ENCODE assay signal across 14 cellular contexts in genomic region chr5:150789431-150789830, GRCh38. TPM values are rescaled to one million over a fixed set of nuclear protein-coding genes. Genes with fewer than 3 reads are reported as not detected.
DNase-seq lines count a peak whose midpoint lies in the region; ATAC-seq, FAIRE-seq and TF ChIP-seq lines count a peak whose summit lies in the region.
"Had no signal": no experiment of that assay in that cellular context is flagged by ENCODE, and none has a peak within 500 bp of the region (broad histone marks: within the 10 kb centered on the region; RNA-seq: fewer than 3 reads in every experiment).

No MANE protein-coding gene starts in this region.

- H3K36me3 ChIP-seq in adipocyte (ENCODE audit: control insufficient read depth, insufficient read depth, low read length, severe bottlenecking) (peaks cover 11% of the 10 kb centered on the region), mesendoderm (ENCODE audit: control insufficient read depth, insufficient read depth, low read length) (no peaks in the 10 kb centered on the region), Karpas-422 (ENCODE audit: insufficient read depth, low read length) (no peaks in the 10 kb centered on the region)

- H3K9me3 Mint-ChIP-seq in CD14-positive monocyte, result peaks cover 0 to 1% (median 0%) of the 10 kb centered on the region in 7 donors
- H3K9me3 Mint-ChIP-seq: central memory CD8-positive, alpha-beta T cell had no signal

- H3K4me3 Mint-ChIP-seq in CD14-positive monocyte, result peak overlapping the region; percentile 43 to 77
- H3K4me3 Mint-ChIP-seq: central memory CD8-positive, alpha-beta T cell; neural crest cell had no signal

- no peak for FAIRE-seq in HTR-8/SVneo (lab: Jason Lieb, UNC)

- ATAC-seq in HG03097 (IDR thresholded peaks at IDR 0.05; ENCODE audit: low FRiP score, unreplicated experiment) (no peak), GM21381 (IDR thresholded peaks at IDR 0.05; ENCODE audit: unreplicated experiment) (no peak)

- TF ChIP-seq CTCF in CD14-positive monocyte (IDR thresholded peaks at IDR 0.05), result no peak
- TF ChIP-seq CTCF in HL-60 (IDR thresholded peaks at IDR 0.05; ENCODE audit: insufficient read depth, low read length), result no peak

- no peak overlapping the region for H4K5ac ChIP-seq in mesendoderm (ENCODE audit: low read length)

- no peak overlapping the region for H3K4ac ChIP-seq in mesendoderm (ENCODE audit: low read depth, low read length)

- H3K79me1 ChIP-seq in mesendoderm (ENCODE audit: low read length), result no peaks in the 10 kb centered on the region

- H3K18ac ChIP-seq in mesendoderm (ENCODE audit: low read length), result no peak overlapping the region

- H2AFZ ChIP-seq in Karpas-422 (ENCODE audit: low read length), result no peak overlapping the region

- H3K4me1 ChIP-seq in adipocyte (ENCODE audit: control insufficient read depth, insufficient read depth, low read length), result peaks cover 80% of the 10 kb centered on the region
- H3K4me1 ChIP-seq in mesendoderm (ENCODE audit: control insufficient read depth, low read depth, low read length), result no peaks in the 10 kb centered on the region
- no peaks in the 10 kb centered on the region for H3K4me1 ChIP-seq in Karpas-422 (ENCODE audit: low read length)

- peaks cover 62% of the 10 kb centered on the region for H3K4me1 Mint-ChIP-seq in CD14-positive monocyte
- H3K4me1 Mint-ChIP-seq: neural crest cell had no signal

- H3K23ac ChIP-seq in mesendoderm (ENCODE audit: low read length), result no peak overlapping the region

- peak overlapping the region; percentile 68 for H3K9ac ChIP-seq in adipocyte (ENCODE audit: low read length)
- no peak overlapping the region for H3K9ac ChIP-seq in mesendoderm (ENCODE audit: low read length)
- no peak overlapping the region for H3K9ac ChIP-seq in Karpas-422 (ENCODE audit: low read length)

- H3K9me3 ChIP-seq in adipocyte (ENCODE audit: control insufficient read depth, low read length) (no peaks in the 10 kb centered on the region), Karpas-422 (ENCODE audit: low read length) (no peaks in the 10 kb centered on the region)

- H3K27ac Mint-ChIP-seq in CD14-positive monocyte, result peak overlapping the region; percentile 80 to 94 (median 85)

- peaks cover 19 to 22% of the 10 kb centered on the region in 2 donors for H3K36me3 Mint-ChIP-seq in CD14-positive monocyte

- H3K79me2 ChIP-seq in mesendoderm (ENCODE audit: control insufficient read depth, insufficient read depth, low read length) (no peaks in the 10 kb centered on the region), Karpas-422 (ENCODE audit: low read length) (no peaks in the 10 kb centered on the region)

- H3K27me3 Mint-ChIP-seq in CD14-positive monocyte (ENCODE audit: low read depth in 3 of 3), result no peaks in the 10 kb centered on the region

- intact Hi-C loops in CD14-positive monocyte (cut with micrococcal nuclease), result loop anchor here in 1 of 2 donors (5.0 kb wide), 1 partner anchor 37 kb away; no protein-coding TSS in a partner anchor

- no peak overlapping the region for H3K4me3 ChIP-seq in HL-60 (replicated peaks; ENCODE audit: insufficient read depth, low read length)
- peak overlapping the region; percentile 63 for H3K4me3 ChIP-seq in adipocyte (ENCODE audit: low read length)
- H3K4me3 ChIP-seq in mesendoderm (ENCODE audit: low read length), result no peak overlapping the region
- no peak overlapping the region for H3K4me3 ChIP-seq in Karpas-422 (ENCODE audit: low read length)

- DNase-seq in CD14-positive monocyte (ENCODE audit: low spot score), result no peak
- DNase-seq in HL-60 (ENCODE audit: low read depth in 1 of 2, low spot score in 1 of 2), result no peak
- DNase-seq in adipocyte (ENCODE audit: low read depth), result peak; percentile 27
- peak; percentile 24 for DNase-seq in mesendoderm
- DNase-seq in Karpas-422, result no peak
- DNase-seq in HTR-8/SVneo (ENCODE audit: insufficient read length, low spot score), result no peak
- DNase-seq: head of caudate nucleus; NCI-H1930; stimulated activated CD4-positive, alpha-beta T cell treated with anti-CD3 and anti-CD28 coated beads, Interleukin-4, amount 100 ng/mL, for 24 hours had no signal

- peak overlapping the region; percentile 53 for H3K27ac ChIP-seq in HL-60 (replicated peaks)
- H3K27ac ChIP-seq in mesendoderm (ENCODE audit: low read depth, low read length), result no peak overlapping the region
- H3K27ac ChIP-seq in Karpas-422 (ENCODE audit: low read length), result no peak overlapping the region

- no peak overlapping the region for H2BK5ac ChIP-seq in mesendoderm (ENCODE audit: low read length)

- H3K9me2 ChIP-seq in Karpas-422 (replicated peaks; ENCODE audit: insufficient read depth, low read length), result no peaks in the 10 kb centered on the region

- no peak overlapping the region for H2AK5ac ChIP-seq in mesendoderm (ENCODE audit: low read length)

- no peaks in the 10 kb centered on the region for H3K27me3 ChIP-seq in HL-60 (ENCODE audit: insufficient read depth, poor library complexity, severe bottlenecking)
- no peaks in the 10 kb centered on the region for H3K27me3 ChIP-seq in adipocyte (replicated peaks; ENCODE audit: control insufficient read depth, insufficient read depth, low read length)
- no peaks in the 10 kb centered on the region for H3K27me3 ChIP-seq in mesendoderm (ENCODE audit: insufficient read depth, low read length, poor library complexity)
- H3K27me3 ChIP-seq in Karpas-422 (ENCODE audit: low read length), result no peaks in the 10 kb centered on the region

- no peak overlapping the region for H2BK15ac ChIP-seq in mesendoderm (replicated peaks; ENCODE audit: low read depth)

- no peak overlapping the region for H4K8ac ChIP-seq in mesendoderm (ENCODE audit: low read depth, low read length)

- H3K56ac ChIP-seq in mesendoderm (ENCODE audit: low read length), result no peak overlapping the region

- H4K20me1 ChIP-seq in Karpas-422 (ENCODE audit: insufficient read depth, low read depth, low read length), result no peaks in the 10 kb centered on the region

- WGBS in mesendoderm (ENCODE audit: extremely low coverage, insufficient coverage, low lambda C conversion rate), result 100% methylated on average over 2 of the region's 7 CpGs

- no peak overlapping the region for H2BK120ac ChIP-seq in mesendoderm (ENCODE audit: low read depth, low read length)

- H3K4me2 ChIP-seq in mesendoderm (ENCODE audit: low read length) (no peak overlapping the region), Karpas-422 (ENCODE audit: low read depth, low read length, poor library complexity, severe bottlenecking) (no peak overlapping the region)

RNA-seq across cellular contexts. Expression of gene SMIM3, which starts 10.9 kb away (rescaled TPM):
- 10 to 100 TPM; 45.4 to 52.2 TPM for polyA plus RNA-seq in CD14-positive monocyte
- polyA plus RNA-seq in mesendoderm (2013, experiment 1 of 2), result 5.9 TPM
- polyA plus RNA-seq in mesendoderm (2013, experiment 2 of 2), result 5.6 TPM
- not detected in 2 replicates for total RNA-seq in Karpas-422 (2014; rRNA removed; shearing (Covaris generic); ENCODE audit: low replicate concordance)

RNA-seq across cellular contexts. Expression of gene DCTN4, which starts 30.6 kb away (rescaled TPM):
- 10 to 100 TPM; 14.6 to 16.3 TPM for polyA plus RNA-seq in CD14-positive monocyte
- polyA plus RNA-seq in mesendoderm (2013, experiment 1 of 2), result 28.3 TPM
- 26.7 TPM for polyA plus RNA-seq in mesendoderm (2013, experiment 2 of 2)
- 20.5 and 37.5 TPM in 2 replicates for total RNA-seq in Karpas-422 (2014; rRNA removed; shearing (Covaris generic); ENCODE audit: low replicate concordance)

RNA-seq across cellular contexts. Expression of gene IRGM, which starts 56.9 kb away (rescaled TPM):
- polyA plus RNA-seq in CD14-positive monocyte, result not detected
- 0.10 TPM for polyA plus RNA-seq in mesendoderm (2013, experiment 1 of 2)
- polyA plus RNA-seq in mesendoderm (2013, experiment 2 of 2), result 0.08 TPM
- 0.87 TPM in 1 of 2 replicates, not detected in the other for total RNA-seq in Karpas-422 (2014; rRNA removed; shearing (Covaris generic); ENCODE audit: low replicate concordance)
- total RNA-seq: neural crest cell, RPMI7951 had no signal

Comparison
In these comparisons a context has a peak if more than half of its experiments do, and no peak if none do; other contexts are left out.
1. DNase-seq: peak in adipocyte (single experiment) and mesendoderm (single experiment); none in CD14-positive monocyte (single experiment), HL-60 (0 of 2), Karpas-422 (single experiment) and HTR-8/SVneo (single experiment).